In genomic region chr1:231606712-231607111, GRCh38 we compare ENCODE assay signal across 25 cellular contexts. TPM values are rescaled to one million over a fixed set of nuclear protein-coding genes. Genes with fewer than 3 reads are reported as not detected.
A peak's percentile ranks its signal among the peaks of the same experiment; 100 is the strongest.
DNase-seq lines count a peak whose midpoint lies in the region; ATAC-seq and TF ChIP-seq lines count a peak whose summit lies in the region.
"Had no signal": no experiment of that assay in that cellular context is flagged by ENCODE, and none has a peak within 500 bp of the region (broad histone marks: within the 10 kb centered on the region; RNA-seq: fewer than 3 reads in every experiment).

No MANE protein-coding gene starts in this region.

- H2BK5ac ChIP-seq in trophoblast cell (ENCODE audit: low read depth, low read length, poor library complexity) = no peak overlapping the region

- DNase-seq in SIG-M5 treated with dmso at 0.1 percent for 504 hours (lab: John Stamatoyannopoulos, UW; ENCODE audit: unreplicated experiment) (peak; percentile 39), SIG-M5 (lab: John Stamatoyannopoulos, UW) (no peak), M059J (ENCODE audit: low read depth) (peak; percentile 27), brain microvascular endothelial cell (peak; percentile 36), trophoblast cell (peak; percentile 42 to 78), COLO668 (lab: John Stamatoyannopoulos, UW; ENCODE audit: unreplicated experiment) (no peak), NCI-H187 treated with DMSO at 0.1 percent for 48 hours (lab: John Stamatoyannopoulos, UW) (no peak)
- DNase-seq: activated CD4-positive, alpha-beta T cell treated with anti-CD3 and anti-CD28 coated beads, Interleukin-2, amount 50 U/mL, for 1 hour; activated naive CD4-positive, alpha-beta T cell treated with anti-CD3 and anti-CD28 coated beads, Interleukin-2, amount 10 ng/mL, durations not matched to agents 7 days and 5 days; central memory CD4-positive, alpha-beta T cell; COR-L47; DMS79 treated with DMSO at 0.1 percent for 48 hours; heart right ventricle; left ventricle myocardium superior; natural killer cell; NCI-H1436 treated with DMSO at 0.1 percent for 48 hours; NCI-H510A treated with DMSO at 0.1 percent for 48 hours; stimulated activated CD4-positive, alpha-beta T cell treated with anti-CD3 and anti-CD28 coated beads, Interleukin-1b, Interleukin-23, amount 100 ng/mL, for 48 hours; transverse colon had no signal

- H3K27me3 ChIP-seq in brain microvascular endothelial cell (replicated peaks) (no peaks in the 10 kb centered on the region), trophoblast cell (ENCODE audit: insufficient read depth, low read length) (no peaks in the 10 kb centered on the region)
- H3K27me3 ChIP-seq: SJSA1, transverse colon had no signal

- H2AK5ac ChIP-seq in trophoblast cell (ENCODE audit: low read length) = no peak overlapping the region

- H3K14ac ChIP-seq in trophoblast cell (ENCODE audit: low read length) = no peak overlapping the region

- H2BK120ac ChIP-seq in trophoblast cell (ENCODE audit: insufficient read depth, low read length, poor library complexity) = no peak overlapping the region

- H3K27ac ChIP-seq in brain microvascular endothelial cell (no peak overlapping the region), trophoblast cell (ENCODE audit: low read depth, low read length) (no peak overlapping the region)
- H3K27ac ChIP-seq: 22Rv1, heart right ventricle, SJSA1, skin epidermis, transverse colon, VCaP had no signal

- no peak overlapping the region for H2BK12ac ChIP-seq in trophoblast cell (ENCODE audit: low read length)

- WGBS in trophoblast cell (ENCODE audit: extremely low coverage, insufficient coverage, insufficient read length) = no CpG with 5 or more reads among the region's 4 CpGs

- H3K36me3 ChIP-seq in brain microvascular endothelial cell (replicated peaks) (no peaks in the 10 kb centered on the region), trophoblast cell (ENCODE audit: control insufficient read depth in 1 of 2, insufficient read depth in 2 of 2, low read length in 2 of 2) (no peaks in the 10 kb centered on the region)
- H3K36me3 ChIP-seq: heart right ventricle, SJSA1, transverse colon had no signal

- H2AFZ ChIP-seq in trophoblast cell (ENCODE audit: insufficient read depth, low read length, poor library complexity) = no peak overlapping the region

- no peaks in the 10 kb centered on the region for H3K9me3 ChIP-seq in trophoblast cell (ENCODE audit: insufficient read depth, low read depth, low read length)
- H3K9me3 ChIP-seq: SJSA1 had no signal

- H4K91ac ChIP-seq in trophoblast cell (ENCODE audit: low read depth, low read length) = no peak overlapping the region

- in situ Hi-C loops in brain microvascular endothelial cell (cut with HindIII; ENCODE audit: low pct_ligation_motif_present, low sequenced_read_pairs) = no loop called here

- H3K4me3 ChIP-seq in brain microvascular endothelial cell (ENCODE audit: low read depth, low read length) (no peak overlapping the region), trophoblast cell (ENCODE audit: low read depth, low read length) (no peak overlapping the region)
- H3K4me3 ChIP-seq: heart right ventricle, SJSA1, skin epidermis, transverse colon had no signal

- no peak overlapping the region for H3K4ac ChIP-seq in trophoblast cell (ENCODE audit: low read depth, low read length)

- peaks cover 0 to 5% of the 10 kb centered on the region in 2 experiments for H3K4me1 ChIP-seq in trophoblast cell (ENCODE audit: control insufficient read depth in 1 of 2, insufficient read depth in 2 of 2, low read length in 2 of 2)

- TF ChIP-seq CTCF in brain microvascular endothelial cell (IDR thresholded peaks at IDR 0.05; ENCODE audit: low read depth, low read length, missing control alignments) = no peak

- no peak overlapping the region for H3K23ac ChIP-seq in trophoblast cell (ENCODE audit: low read length)

- no peak for ATAC-seq in HG03521 (IDR thresholded peaks at IDR 0.05; ENCODE audit: unreplicated experiment)
- ATAC-seq: heart right ventricle, left ventricle myocardium superior, natural killer cell, Panc1 had no signal

- H3K79me1 ChIP-seq in trophoblast cell (ENCODE audit: low read length) = no peaks in the 10 kb centered on the region

- H4K8ac ChIP-seq in trophoblast cell (ENCODE audit: low read depth, low read length) = no peak overlapping the region

- H3K4me2 ChIP-seq in trophoblast cell (ENCODE audit: low read length) = no peak overlapping the region

- no peaks in the 10 kb centered on the region for H3K79me2 ChIP-seq in trophoblast cell (ENCODE audit: control insufficient read depth, insufficient read depth, low read length, poor library complexity)

- H4K12ac ChIP-seq in trophoblast cell (ENCODE audit: low read depth, low read length) = no peak overlapping the region

- H3K9ac ChIP-seq in trophoblast cell (ENCODE audit: low read length) = no peak overlapping the region

- no peak overlapping the region for H3K18ac ChIP-seq in trophoblast cell (ENCODE audit: low read length)

RNA-seq across cellular contexts. Expression of gene DISC1, which starts 19.9 kb away (rescaled TPM):
- total RNA-seq in M059J (2014; rRNA removed; shearing (Covaris generic)) = 3.9 and 5.8 TPM in 2 replicates
- polyA plus RNA-seq in trophoblast cell (2013) = 1.8 and 2.0 TPM in 2 replicates

Comparison
In these comparisons a context has a peak if more than half of its experiments do, and no peak if none do; other contexts are left out.
1. DNase-seq: peak in SIG-M5 treated with dmso at 0.1 percent for 504 hours (single experiment), M059J (single experiment), brain microvascular endothelial cell (single experiment) and trophoblast cell (2 of 2); none in SIG-M5 (single experiment), COLO668 (single experiment) and NCI-H187 treated with DMSO at 0.1 percent for 48 hours (single experiment).